15 cellular contexts compared by ENCODE assay signal in the genomic region with DNA sequence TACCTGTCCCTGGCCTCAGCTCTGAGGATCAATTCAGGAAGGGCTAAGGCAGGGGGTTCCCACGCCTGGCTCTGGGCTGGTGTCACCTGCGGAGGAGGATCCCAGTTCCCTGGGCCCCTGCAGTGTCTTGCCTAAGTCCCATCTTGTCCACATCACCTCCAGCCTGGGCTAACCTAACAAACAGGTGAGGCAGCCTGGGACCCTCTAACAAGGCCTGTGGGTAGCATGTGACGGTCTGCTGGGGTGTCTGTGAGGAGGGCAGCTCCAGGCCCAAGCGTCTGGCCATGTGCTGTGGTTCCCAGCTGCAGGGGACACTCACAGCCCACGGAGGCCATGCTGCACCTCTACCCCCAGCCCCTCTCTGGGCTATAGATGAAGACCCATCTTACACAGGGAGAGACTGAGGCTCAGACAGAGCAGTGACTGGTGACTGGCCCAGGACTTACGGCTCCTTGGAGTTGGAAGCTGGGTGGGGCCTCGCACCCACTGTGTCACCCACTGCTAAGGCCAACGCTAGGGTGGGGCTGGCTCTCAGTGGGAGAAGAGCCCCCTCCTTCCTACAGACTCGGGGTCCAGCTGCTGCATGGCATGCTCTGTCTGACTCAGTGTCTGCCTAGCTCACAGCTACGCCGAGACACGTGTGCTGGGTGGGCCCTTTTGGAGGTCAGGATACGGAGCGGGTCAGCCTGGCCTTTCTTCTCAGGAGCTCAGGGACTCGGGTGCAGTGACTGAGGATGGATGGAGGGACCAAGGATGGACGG.
"Had no signal": no experiment of that assay in that cellular context is flagged by ENCODE, and none has a peak within 500 bp of the region (broad histone marks: within the 10 kb centered on the region; RNA-seq: fewer than 3 reads in every experiment).

No MANE protein-coding gene starts in this region.

- H3K4me3 Mint-ChIP-seq: activated CD8-positive, alpha-beta T cell treated with anti-CD3 and anti-CD28 coated beads for 36 hours; natural killer cell; T-helper 17 cell had no signal

- H3K36me3 ChIP-seq: esophagus muscularis mucosa, stomach, WERI-Rb-1 had no signal

- DNase-seq: activated CD4-positive, alpha-beta T cell treated with anti-CD3 and anti-CD28 coated beads for 4 hours; activated CD8-positive, alpha-beta T cell treated with anti-CD3 and anti-CD28 coated beads for 36 hours; activated gamma-delta T cell treated with Interleukin-2 at 50 U/mL for 16 hours; mesenchymal stem cell; natural killer cell; right cardiac atrium; stomach; T-helper 17 cell; testis; WERI-Rb-1 had no signal

- ATAC-seq: activated CD8-positive, alpha-beta T cell treated with anti-CD3 and anti-CD28 coated beads for 36 hours; right cardiac atrium; T-helper 17 cell had no signal

- H3K27ac Mint-ChIP-seq: activated CD8-positive, alpha-beta T cell treated with anti-CD3 and anti-CD28 coated beads for 36 hours; natural killer cell; progenitor cell of endocrine pancreas; T-helper 17 cell had no signal

- H3K4me1 Mint-ChIP-seq: natural killer cell, T-helper 17 cell had no signal

- H3K9me3 ChIP-seq: testis had no signal

- H3K27me3 Mint-ChIP-seq: progenitor cell of endocrine pancreas had no signal

- H3K4me1 ChIP-seq: esophagus muscularis mucosa, stomach, testis had no signal

- H3K4me2 ChIP-seq: smooth muscle cell had no signal

- H3K27me3 ChIP-seq: testis had no signal

- H3K4me3 ChIP-seq: esophagus muscularis mucosa, smooth muscle cell, stomach, testis had no signal

- H3K27ac ChIP-seq: esophagus muscularis mucosa, stomach, testis, WERI-Rb-1 had no signal

- FAIRE-seq: astrocyte, keratinocyte had no signal
